Comparison of ENCODE assay signal across 8 cellular contexts in genomic region chr15:60397772-60398445, GRCh38. TPM values are rescaled to one million over a fixed set of nuclear protein-coding genes. Genes with fewer than 3 reads are reported as not detected.
DNase-seq lines count a peak whose midpoint lies in the region; ATAC-seq and TF ChIP-seq lines count a peak whose summit lies in the region.

ANXA2 (minus strand) TSS chr15:60397986; CDS start chr15:60386075, 11,911 bp downstream.

- peak within 1 kb of the TSS; percentile 71 for H3K4me3 ChIP-seq in brain microvascular endothelial cell (ENCODE audit: low read depth, low read length)
- H3K4me3 ChIP-seq in iPS-20b (ENCODE audit: low read length) = peak within 1 kb of the TSS; percentile 87

- ATAC-seq in GM21619 (IDR thresholded peaks at IDR 0.05; ENCODE audit: unreplicated experiment) = peak; percentile 56

- peak; percentile 96 for DNase-seq in GM03348 (ENCODE audit: low spot score)
- DNase-seq in UCSD-AML1 (lab: John Stamatoyannopoulos, UW; ENCODE audit: unreplicated experiment) = peak; percentile 61
- peak; percentile 75 for DNase-seq in brain microvascular endothelial cell
- peak; percentile 60 to 74 for DNase-seq in stimulated activated CD4-positive, alpha-beta T cell treated with anti-CD3 and anti-CD28 coated beads, Interleukin-15, amount 100 ng/mL, for 1 hour (ENCODE audit: low read depth in 1 of 2, low spot score in 1 of 2)
- no peak for DNase-seq in NCI-H2107 treated with DMSO at 0.1 percent for 48 hours (lab: John Stamatoyannopoulos, UW; ENCODE audit: unreplicated experiment)

- H3K9ac ChIP-seq in iPS-20b (ENCODE audit: low read depth, low read length) = peak within 1 kb of the TSS; percentile 75

- peaks cover 44% of the 10 kb centered on the region for H3K36me3 ChIP-seq in brain microvascular endothelial cell (replicated peaks)
- H3K36me3 ChIP-seq in iPS-20b (ENCODE audit: insufficient read depth, low read depth, low read length) = peaks cover 15% of the 10 kb centered on the region; the same call in 1 of the 2 replicates

- no peaks in the 10 kb centered on the region for H3K9me3 Mint-ChIP-seq in IgD-negative memory B cell

- H3K27me3 ChIP-seq in brain microvascular endothelial cell (replicated peaks) (no peaks in the 10 kb centered on the region), iPS-20b (ENCODE audit: insufficient read depth, low read length) (peaks cover 30% of the 10 kb centered on the region; the same call in 1 of the 2 replicates)

- peak within 1 kb of the TSS; percentile 86 to 99 (median 94) for H3K27ac Mint-ChIP-seq in IgD-negative memory B cell

- in situ Hi-C loops in brain microvascular endothelial cell (cut with HindIII; ENCODE audit: low pct_ligation_motif_present, low sequenced_read_pairs) = no loop called here

- no peak for TF ChIP-seq CTCF in brain microvascular endothelial cell (IDR thresholded peaks at IDR 0.05; ENCODE audit: low read depth, low read length, missing control alignments)

- peak within 1 kb of the TSS; percentile 99 for H3K27ac ChIP-seq in brain microvascular endothelial cell
- no peak within 1 kb of the TSS for H3K27ac ChIP-seq in iPS-20b (ENCODE audit: low read length)

- H3K4me1 Mint-ChIP-seq in IgD-negative memory B cell = peaks cover 34 to 38% (median 36%) of the 10 kb centered on the region in 3 donors

- no peaks in the 10 kb centered on the region for H3K9me3 ChIP-seq in iPS-20b (ENCODE audit: insufficient read depth, low read depth, low read length)

- peaks cover 27% of the 10 kb centered on the region for H3K4me1 ChIP-seq in iPS-20b (ENCODE audit: insufficient read depth, low read length)

- H3K27me3 Mint-ChIP-seq in IgD-negative memory B cell = no peaks in the 10 kb centered on the region

- H3K36me3 Mint-ChIP-seq in IgD-negative memory B cell = no peaks in the 10 kb centered on the region

- peak within 1 kb of the TSS; percentile 95 to 99 (median 98) for H3K4me3 Mint-ChIP-seq in IgD-negative memory B cell

RNA-seq across cellular contexts. Expression of gene ANXA2, which starts in this region (rescaled TPM):
- polyA plus RNA-seq in IgD-negative memory B cell = 462 TPM
